In genomic region chr3:8663177-8664061, GRCh38 we compare ENCODE assay signal across 8 cellular contexts. TPM values are rescaled to one million over a fixed set of nuclear protein-coding genes. Genes with fewer than 3 reads are reported as not detected.
DNase-seq lines count a peak whose midpoint lies in the region; ATAC-seq and TF ChIP-seq lines count a peak whose summit lies in the region.

No MANE protein-coding gene starts in this region.

- no peak overlapping the region for H3K27ac Mint-ChIP-seq in type B pancreatic cell

- H3K27me3 Mint-ChIP-seq in type B pancreatic cell: peaks cover 3% of the 10 kb centered on the region

- no peaks in the 10 kb centered on the region for H3K36me3 ChIP-seq in SJSA1

- H3K27ac ChIP-seq in SJSA1: no peak overlapping the region

- peak; percentile 22 for ATAC-seq in GM18868 (IDR thresholded peaks at IDR 0.05; ENCODE audit: unreplicated experiment)
- ATAC-seq in GM19035 (IDR thresholded peaks at IDR 0.05; ENCODE audit: unreplicated experiment): no peak

- no peaks in the 10 kb centered on the region for H3K9me3 Mint-ChIP-seq in type B pancreatic cell

- peak; percentile 89 for TF ChIP-seq CTCF in type B pancreatic cell (conservative IDR thresholded peaks at IDR 0.05)

- no peaks in the 10 kb centered on the region for H3K9me3 ChIP-seq in SJSA1 (replicated peaks)

- peaks cover 28% of the 10 kb centered on the region for H3K4me1 ChIP-seq in SJSA1 (replicated peaks)

- DNase-seq in CMK (ENCODE audit: low read depth) (peak; percentile 14), SJSA1 (ENCODE audit: low read depth in 1 of 2, low spot score in 2 of 2) (peak; percentile 39 to 69), dermis microvascular lymphatic vessel endothelial cell (ENCODE audit: low read depth in 2 of 2) (peak; percentile 48 to 76), lung microvascular endothelial cell (ENCODE audit: low read depth in 2 of 2) (peak; percentile 70 to 81), type B pancreatic cell (ENCODE audit: extremely low spot score, unreplicated experiment) (no peak)
- peak; percentile 32 for DNase-seq in Jurkat, Clone E6-1 (ENCODE audit: low read depth, low spot score)

- H3K36me3 Mint-ChIP-seq in type B pancreatic cell: no peaks in the 10 kb centered on the region

- no peak overlapping the region for H3K4me3 Mint-ChIP-seq in type B pancreatic cell

- no peak overlapping the region for H3K4me3 ChIP-seq in Jurkat, Clone E6-1 (ENCODE audit: low read length)
- no peak overlapping the region for H3K4me3 ChIP-seq in SJSA1

- no peaks in the 10 kb centered on the region for H3K27me3 ChIP-seq in SJSA1 (replicated peaks)

- peaks cover 35% of the 10 kb centered on the region for H3K4me1 Mint-ChIP-seq in type B pancreatic cell (ENCODE audit: unreplicated experiment)

RNA-seq across cellular contexts. Expression of gene SSUH2, which starts 18.8 kb away (rescaled TPM):
- not detected for polyA plus RNA-seq in Jurkat, Clone E6-1 (2012; ENCODE audit: insufficient read depth, insufficient read length)
- 0.11 TPM in 1 of 2 replicates, not detected in the other for total RNA-seq in SJSA1 (2014; rRNA removed; shearing (Covaris generic))
- total RNA-seq in dermis microvascular lymphatic vessel endothelial cell (0.51 TPM in 1 of 2 replicates, not detected in the other), lung microvascular endothelial cell (0.44 TPM in 1 of 2 replicates, not detected in the other), type B pancreatic cell (ENCODE audit: low replicate concordance) (0.45 and 1.4 TPM in 2 replicates)
